In genomic region chr1:45687753-45688737, GRCh38 we compare ENCODE assay signal across 7 cellular contexts. TPM values are rescaled to one million over a fixed set of nuclear protein-coding genes. Genes with fewer than 3 reads are reported as not detected.
DNase-seq lines count a peak whose midpoint lies in the region; FAIRE-seq and TF ChIP-seq lines count a peak whose summit lies in the region.

Gene TMEM69, plus strand, starts transcription at chr1:45688181. Its CDS starts 2,888 bp downstream, at chr1:45691069.

- H3K9ac ChIP-seq in adipocyte (ENCODE audit: low read length) (peak within 1 kb of the TSS; percentile 96), trophoblast cell (ENCODE audit: low read length) (peak within 1 kb of the TSS; percentile 97)

- no peak within 1 kb of the TSS for H3K23ac ChIP-seq in trophoblast cell (ENCODE audit: low read length)

- H4K91ac ChIP-seq in trophoblast cell (ENCODE audit: low read depth, low read length): peak within 1 kb of the TSS; percentile 83

- peak within 1 kb of the TSS; percentile 98 for H3K18ac ChIP-seq in trophoblast cell (ENCODE audit: low read length)

- peak within 1 kb of the TSS; percentile 94 for H2AFZ ChIP-seq in trophoblast cell (ENCODE audit: insufficient read depth, low read length, poor library complexity)

- peak within 1 kb of the TSS; percentile 99 for H4K12ac ChIP-seq in trophoblast cell (ENCODE audit: low read depth, low read length)

- peak within 1 kb of the TSS; percentile 87 for H2BK5ac ChIP-seq in trophoblast cell (ENCODE audit: low read depth, low read length, poor library complexity)

- H3K9me3 ChIP-seq in adipocyte (ENCODE audit: control insufficient read depth, low read length) (no peaks in the 10 kb centered on the region), trophoblast cell (ENCODE audit: insufficient read depth, low read depth, low read length) (no peaks in the 10 kb centered on the region), tibial nerve (no peaks in the 10 kb centered on the region)

- H3K4me3 ChIP-seq in adipocyte (ENCODE audit: low read length) (peak within 1 kb of the TSS; percentile 100), trophoblast cell (ENCODE audit: low read depth, low read length) (peak within 1 kb of the TSS; percentile 92), tibial nerve (peak within 1 kb of the TSS; percentile 68 to 94 (median 83))

- H2BK120ac ChIP-seq in trophoblast cell (ENCODE audit: insufficient read depth, low read length, poor library complexity): peak within 1 kb of the TSS; percentile 33

- H3K4me2 ChIP-seq in trophoblast cell (ENCODE audit: low read length): peak within 1 kb of the TSS; percentile 84

- H2AK5ac ChIP-seq in trophoblast cell (ENCODE audit: low read length): no peak within 1 kb of the TSS

- peak within 1 kb of the TSS; percentile 91 for H3K4ac ChIP-seq in trophoblast cell (ENCODE audit: low read depth, low read length)

- peak; percentile 57 for DNase-seq in GM18507 (ENCODE audit: extremely low spot score, insufficient read length, low read depth)
- DNase-seq in NCI-H1436 treated with DMSO at 0.1 percent for 48 hours (lab: John Stamatoyannopoulos, UW): peak; percentile 46
- DNase-seq in SW480 (ENCODE audit: low spot score): peak; percentile 89
- DNase-seq in adipocyte (ENCODE audit: low read depth): peak; percentile 93
- DNase-seq in cardiac septum (ENCODE audit: low spot score): peak; percentile 80
- DNase-seq in trophoblast cell: peak; percentile 66 to 91
- DNase-seq in tibial nerve (ENCODE audit: low spot score in 2 of 2): peak; percentile 25 to 68

- peak in 1 of 2 donors; percentile 23 for TF ChIP-seq POLR2A in tibial nerve (IDR thresholded peaks at IDR 0.05)

- H3K4me1 ChIP-seq in adipocyte (ENCODE audit: control insufficient read depth, insufficient read depth, low read length): peaks cover 20% of the 10 kb centered on the region
- peaks cover 2 to 10% of the 10 kb centered on the region in 2 experiments for H3K4me1 ChIP-seq in trophoblast cell (ENCODE audit: control insufficient read depth in 1 of 2, insufficient read depth in 2 of 2, low read length in 2 of 2)
- H3K4me1 ChIP-seq in tibial nerve: peaks cover 0 to 40% (median 8%) of the 10 kb centered on the region in 4 donors

- peak in 1 of 5 experiments; percentile 38 for TF ChIP-seq CTCF in tibial nerve (IDR thresholded peaks at IDR 0.05)

- peak within 1 kb of the TSS; percentile 90 for H3K27ac ChIP-seq in trophoblast cell (ENCODE audit: low read depth, low read length)
- peak within 1 kb of the TSS; percentile 95 to 99 (median 97) for H3K27ac ChIP-seq in tibial nerve

- H2BK12ac ChIP-seq in trophoblast cell (ENCODE audit: low read length): no peak within 1 kb of the TSS

- H3K36me3 ChIP-seq in adipocyte (ENCODE audit: control insufficient read depth, insufficient read depth, low read length, severe bottlenecking) (peaks cover 10% of the 10 kb centered on the region), trophoblast cell (ENCODE audit: control insufficient read depth in 1 of 2, insufficient read depth in 2 of 2, low read length in 2 of 2) (peaks cover 6 to 10% of the 10 kb centered on the region in 2 experiments), tibial nerve (peaks cover 0 to 22% (median 0%) of the 10 kb centered on the region in 3 donors)

- FAIRE-seq in GM18507 (lab: Jason Lieb, UNC): peak; percentile 73

- peaks cover 14% of the 10 kb centered on the region for H3K79me1 ChIP-seq in trophoblast cell (ENCODE audit: low read length)

- H3K79me2 ChIP-seq in trophoblast cell (ENCODE audit: control insufficient read depth, insufficient read depth, low read length, poor library complexity): peaks cover 18% of the 10 kb centered on the region

- intact Hi-C loops in cardiac septum (cut with DNase I): loop anchor here (1.0 to 10.0 kb wide), 4 partner anchors 62 to 497 kb away; partner anchors contain the start of genes IPP, MAST2 and NASP

- peak in 1 of 2 donors; percentile 78 for TF ChIP-seq EP300 in tibial nerve (IDR thresholded peaks at IDR 0.05)

- H3K27me3 ChIP-seq in adipocyte (replicated peaks; ENCODE audit: control insufficient read depth, insufficient read depth, low read length): no peaks in the 10 kb centered on the region
- no peaks in the 10 kb centered on the region for H3K27me3 ChIP-seq in trophoblast cell (ENCODE audit: insufficient read depth, low read length)
- H3K27me3 ChIP-seq in tibial nerve: no peaks in the 10 kb centered on the region

- no CpG with 5 or more reads among the region's 24 CpGs for WGBS in trophoblast cell (ENCODE audit: extremely low coverage, insufficient coverage, insufficient read length)
- WGBS in tibial nerve, 2 donors: 1 to 2% methylated on average over 24 of the region's 24 CpGs

- peak within 1 kb of the TSS; percentile 98 for H4K8ac ChIP-seq in trophoblast cell (ENCODE audit: low read depth, low read length)

- peak within 1 kb of the TSS; percentile 92 for H3K14ac ChIP-seq in trophoblast cell (ENCODE audit: low read length)

RNA-seq across cellular contexts. Expression of gene TMEM69, which starts in this region (rescaled TPM):
- total RNA-seq in cardiac septum: 21.0 TPM
- 41.7 and 42.5 TPM in 2 replicates for polyA plus RNA-seq in trophoblast cell (2013)
- total RNA-seq in tibial nerve: 10 to 100 TPM; 10.2 to 28.6 (median 15.4) TPM

Comparison
In these comparisons a context has a peak if more than half of its experiments do, and no peak if none do; other contexts are left out.
1. Peak in every context shown above with its lines: DNase-seq, H3K4me3 ChIP-seq and H3K27ac ChIP-seq.